Comparison of ENCODE assay signal across 9 cellular contexts in the genomic region with DNA sequence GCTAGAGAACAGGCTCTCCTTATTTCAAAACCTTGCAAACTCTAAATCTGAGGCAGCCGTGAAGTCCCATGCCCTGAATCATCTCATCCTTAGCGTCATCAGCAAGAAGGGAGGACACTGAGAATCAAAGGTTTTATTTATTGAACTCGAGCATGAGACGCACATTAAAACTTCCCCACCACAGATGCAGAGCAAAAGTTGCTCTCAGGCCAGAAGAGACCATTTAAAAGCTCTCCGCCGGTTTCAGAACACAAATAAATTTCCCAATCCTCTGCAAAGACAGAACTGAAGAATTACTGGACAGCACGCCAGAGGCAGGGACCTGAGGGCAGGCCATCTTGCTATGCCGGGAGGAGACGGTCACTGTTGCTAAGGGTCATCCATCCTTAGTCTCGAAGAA. TPM values are rescaled to one million over a fixed set of nuclear protein-coding genes. Genes with fewer than 3 reads are reported as not detected.
DNase-seq lines count a peak whose midpoint lies in the region; ATAC-seq and TF ChIP-seq lines count a peak whose summit lies in the region.
"Had no signal": no experiment of that assay in that cellular context is flagged by ENCODE, and none has a peak within 500 bp of the region (broad histone marks: within the 10 kb centered on the region; RNA-seq: fewer than 3 reads in every experiment).

No MANE protein-coding gene starts in this region.

- peaks cover 8% of the 10 kb centered on the region for H3K4me1 ChIP-seq in SJCRH30
- peaks cover 4% of the 10 kb centered on the region for H3K4me1 ChIP-seq in fibroblast of lung (ENCODE audit: control insufficient read depth, extremely low read depth, insufficient read depth, low read length)
- H3K4me1 ChIP-seq in rectal smooth muscle tissue (ENCODE audit: control insufficient read depth, insufficient read depth, low read length) = peaks cover 20% of the 10 kb centered on the region

- H3K36me3 ChIP-seq in SJCRH30 (peaks cover 25% of the 10 kb centered on the region), fibroblast of lung (ENCODE audit: control insufficient read depth, insufficient read depth, low read length) (peaks cover 8% of the 10 kb centered on the region), rectal smooth muscle tissue (ENCODE audit: control insufficient read depth, insufficient read depth, low read length) (no peaks in the 10 kb centered on the region)

- no peak for TF ChIP-seq CTCF in fibroblast of lung (conservative IDR thresholded peaks at IDR 0.05 in 1 of 2, IDR thresholded peaks at IDR 0.05 in 1 of 2; ENCODE audit: low read depth in 1 of 2, low read length in 2 of 2)

- H3K9ac ChIP-seq in fibroblast of lung (ENCODE audit: insufficient read depth, low read length) (peak overlapping the region; percentile 60), rectal smooth muscle tissue (ENCODE audit: low read length) (peak overlapping the region; percentile 5)

- DNase-seq in GM04503 (ENCODE audit: low read depth) (peak; percentile 44), SJCRH30 (no peak), fibroblast of lung (ENCODE audit: low read depth in 2 of 2) (peak; percentile 67 to 76), T-helper 9 cell (no peak)
- no peak for DNase-seq in activated effector memory CD4-positive, alpha-beta T cell treated with anti-CD3 and anti-CD28 coated beads, Interleukin-2, amount 50 U/mL, for 16 hours
- DNase-seq: NCI-H510A treated with DMSO at 0.1 percent for 48 hours had no signal

- H3K9me3 ChIP-seq in SJCRH30 (replicated peaks) (no peaks in the 10 kb centered on the region), fibroblast of lung (ENCODE audit: control insufficient read depth, insufficient read depth, low read depth, low read length) (no peaks in the 10 kb centered on the region)

- H3K27me3 ChIP-seq in SJCRH30 (no peaks in the 10 kb centered on the region), fibroblast of lung (ENCODE audit: control insufficient read depth, insufficient read depth, low read length) (no peaks in the 10 kb centered on the region), rectal smooth muscle tissue (ENCODE audit: control insufficient read depth, insufficient read depth, low read length) (no peaks in the 10 kb centered on the region)

- H3K79me2 ChIP-seq in fibroblast of lung (ENCODE audit: control insufficient read depth, insufficient read depth, low read length) = peaks cover 58% of the 10 kb centered on the region

- no peak overlapping the region for H2AFZ ChIP-seq in fibroblast of lung (ENCODE audit: low read length)

- peak overlapping the region; percentile 92 for H3K4me3 ChIP-seq in SJCRH30
- peak overlapping the region; percentile 77 to 81 (median 80) for H3K4me3 ChIP-seq in fibroblast of lung (replicated peaks in 1 of 4; ENCODE audit: control extremely low read depth in 1 of 4, insufficient read depth in 1 of 4, low read depth in 3 of 4, low read length in 4 of 4)
- peak overlapping the region; percentile 68 for H3K4me3 ChIP-seq in rectal smooth muscle tissue (ENCODE audit: low read length)

- no peaks in the 10 kb centered on the region for H4K20me1 ChIP-seq in fibroblast of lung (ENCODE audit: control insufficient read depth, extremely low read depth, insufficient read depth, low read length)

- H3K27ac ChIP-seq in SJCRH30 (no peak overlapping the region), fibroblast of lung (ENCODE audit: insufficient read depth, low read length) (peak overlapping the region; percentile 94), rectal smooth muscle tissue (ENCODE audit: low read depth, low read length) (peak overlapping the region; percentile 59)

- ATAC-seq in GM18502 (IDR thresholded peaks at IDR 0.05; ENCODE audit: poor library complexity, unreplicated experiment) (no peak), GM19463 (IDR thresholded peaks at IDR 0.05; ENCODE audit: unreplicated experiment) (no peak)

- peak overlapping the region; percentile 96 for H3K4me2 ChIP-seq in fibroblast of lung (ENCODE audit: extremely low read depth, insufficient read depth, low read length)

RNA-seq across cellular contexts. Expression of a gene that starts 1.3 kb away (rescaled TPM):
- total RNA-seq in SJCRH30 (2014; rRNA removed; shearing (Covaris generic)) = 17.3 and 17.6 TPM in 2 replicates
- total RNA-seq in fibroblast of lung = 13.1 and 16.8 TPM in 2 replicates
- polyA plus RNA-seq in fibroblast of lung = 15.5 and 16.8 TPM in 2 replicates
- 9.5 and 10.9 TPM in 2 replicates for polyA plus RNA-seq in fibroblast of lung (2012)
- polyA minus RNA-seq in fibroblast of lung (ENCODE audit: low replicate concordance) = 8.2 and 11.4 TPM in 2 replicates

RNA-seq across cellular contexts. Expression of a gene that starts 26.5 kb away (rescaled TPM):
- total RNA-seq in SJCRH30 (2014; rRNA removed; shearing (Covaris generic)) = 74.4 and 74.8 TPM in 2 replicates
- total RNA-seq in fibroblast of lung = 21.8 and 22.9 TPM in 2 replicates
- 22.4 and 32.2 TPM in 2 replicates for polyA plus RNA-seq in fibroblast of lung
- polyA plus RNA-seq in fibroblast of lung (2012) = 21.9 and 31.4 TPM in 2 replicates
- polyA minus RNA-seq in fibroblast of lung (ENCODE audit: low replicate concordance) = 20.9 and 29.3 TPM in 2 replicates

Comparison
In these comparisons a context has a peak if more than half of its experiments do, and no peak if none do; other contexts are left out.
1. DNase-seq: peak in GM04503 (single experiment) and fibroblast of lung (2 of 2); none in SJCRH30 (0 of 2), activated effector memory CD4-positive, alpha-beta T cell treated with anti-CD3 and anti-CD28 coated beads, Interleukin-2, amount 50 U/mL, for 16 hours (single experiment) and T-helper 9 cell (single experiment).
2. Peak in every context shown above with its lines, with median percentiles within 50 percentile points of each other: H3K4me3 ChIP-seq.